Comparison of ENCODE assay signal across 14 cellular contexts in the genomic region with DNA sequence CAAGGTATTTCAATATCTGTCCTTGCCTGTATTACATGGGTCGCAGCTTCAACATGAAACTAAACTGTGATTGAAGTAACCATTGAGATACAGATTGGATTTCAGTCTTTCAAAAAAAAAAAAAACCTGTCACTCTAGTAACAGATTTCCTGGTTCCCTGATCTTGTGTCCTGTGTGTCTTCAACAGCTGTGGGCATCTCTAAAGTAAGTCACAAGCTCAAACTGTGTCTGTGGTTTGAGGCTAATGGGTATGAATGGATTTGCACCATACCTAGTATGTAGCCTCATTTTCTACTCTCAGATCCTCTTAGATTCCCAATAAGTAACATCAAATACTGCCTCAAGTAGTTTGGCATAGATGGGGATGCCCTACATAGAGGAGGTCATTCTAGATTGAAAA.
DNase-seq lines count a peak whose midpoint lies in the region; ATAC-seq and TF ChIP-seq lines count a peak whose summit lies in the region.
"Had no signal": no experiment of that assay in that cellular context is flagged by ENCODE, and none has a peak within 500 bp of the region (broad histone marks: within the 10 kb centered on the region; RNA-seq: fewer than 3 reads in every experiment).

No MANE protein-coding gene starts in this region.

- no peak for DNase-seq in CD4-positive, alpha-beta T cell
- DNase-seq in AML-193 (lab: John Stamatoyannopoulos, UW) (no peak), PC-3 (no peak), ACHN (no peak)
- no peak for DNase-seq in stimulated activated CD4-positive, alpha-beta T cell treated with anti-CD3 and anti-CD28 coated beads, Interleukin-15, amount 100 ng/mL, for 24 hours
- DNase-seq: dermis blood vessel endothelial cell, NCI-H187 treated with DMSO at 0.1 percent for 48 hours, posterior cingulate gyrus had no signal

- no peaks in the 10 kb centered on the region for H3K4me1 ChIP-seq in PC-3 (ENCODE audit: insufficient read depth, low read length)

- peaks cover 75% of the 10 kb centered on the region for H3K4me1 Mint-ChIP-seq in CD4-positive, alpha-beta T cell (ENCODE audit: low read depth)

- no TSS peak for BruUV-seq in PC-3 (replicated peaks; lab: Mats Ljungman, UMichigan)

- in situ Hi-C loops in ACHN (cut with HindIII; ENCODE audit: low pct_ligation_motif_present, low pct_unique_long_range_greater_than_20kb, low sequenced_read_pairs) = no loop called here

- H3K27me3 Mint-ChIP-seq in CD4-positive, alpha-beta T cell = no peaks in the 10 kb centered on the region
- H3K27me3 Mint-ChIP-seq: activated CD4-positive, alpha-beta T cell treated with anti-CD3 and anti-CD28 coated beads, Interleukin-2, amount 10 ng/mL, durations not matched to agents 24 days and 14 days had no signal

- H3K27me3 ChIP-seq in CD4-positive, alpha-beta T cell (ENCODE audit: control insufficient read depth, insufficient read depth, low read length) = no peaks in the 10 kb centered on the region
- H3K27me3 ChIP-seq in PC-3 (ENCODE audit: low read length) = no peaks in the 10 kb centered on the region

- no peaks in the 10 kb centered on the region for H3K36me3 Mint-ChIP-seq in CD4-positive, alpha-beta T cell (ENCODE audit: low read depth)

- H3K4me3 ChIP-seq in PC-3 (ENCODE audit: low read length) = no peak overlapping the region

- no peak overlapping the region for H3K4me2 ChIP-seq in PC-3 (ENCODE audit: low read length)

- no peaks in the 10 kb centered on the region for H3K79me2 ChIP-seq in PC-3 (ENCODE audit: low read length)

- H3K9me2 ChIP-seq in PC-3 (replicated peaks; ENCODE audit: low read length) = no peaks in the 10 kb centered on the region

- H3K27ac ChIP-seq in CD4-positive, alpha-beta T cell (ENCODE audit: low read depth, low read length) = no peak overlapping the region
- no peak overlapping the region for H3K27ac ChIP-seq in PC-3 (ENCODE audit: low read length)

- no peak overlapping the region for H3K9ac ChIP-seq in PC-3 (ENCODE audit: low read length)

- H3K9me3 Mint-ChIP-seq in CD4-positive, alpha-beta T cell = no peaks in the 10 kb centered on the region
- H3K9me3 Mint-ChIP-seq: activated CD4-positive, alpha-beta T cell treated with anti-CD3 and anti-CD28 coated beads, Interleukin-2, amount 10 ng/mL, durations not matched to agents 24 days and 14 days; activated T-helper 2 cell treated with anti-CD3 and anti-CD28 coated beads, Interferon-gamma antibody, Interleukin-2, Interleukin-4, amounts not matched to agents 10 μg/mL and 5 μg/mL and 100 μg/mL, durations not matched to agents 14 hours and 24 hours and 36 hours; T-helper 2 cell treated with Interferon-gamma antibody and Interleukin-4, amounts not matched to agents 5 μg/mL and 100 μg/mL, for 36 hours had no signal

- no peaks in the 10 kb centered on the region for H4K20me1 ChIP-seq in PC-3 (ENCODE audit: low read length)

- POLR2A ChIA-PET in CD4-positive, alpha-beta T cell (lab: Charles Lee) = no interaction called here
- POLR2A ChIA-PET in PC-3 (lab: Charles Lee; ENCODE audit: unreplicated experiment) = no interaction called here

- intact Hi-C loops in CD4-positive, alpha-beta T cell (cut with DNase I, micrococcal nuclease) = no loop called here
- intact Hi-C loops in PC-3 (cut with micrococcal nuclease) = no loop called here

- no peak for ATAC-seq in CD4-positive, alpha-beta T cell (ENCODE audit: poor library complexity)
- peak; percentile 26 for ATAC-seq in GM18870 (IDR thresholded peaks at IDR 0.05; ENCODE audit: unreplicated experiment)
- ATAC-seq in HG02588 (IDR thresholded peaks at IDR 0.05; ENCODE audit: unreplicated experiment) = peak; percentile 25
- ATAC-seq in HG03521 (IDR thresholded peaks at IDR 0.05; ENCODE audit: unreplicated experiment) = peak; percentile 19
- no peak for ATAC-seq in PC-3

- H3F3A ChIP-seq in PC-3 (ENCODE audit: low read length, unreplicated experiment) = no peaks in the 10 kb centered on the region

- H3K4me3 Mint-ChIP-seq in CD4-positive, alpha-beta T cell = peak overlapping the region; percentile 80
- H3K4me3 Mint-ChIP-seq: T-helper 2 cell treated with Interferon-gamma antibody and Interleukin-4, amounts not matched to agents 5 μg/mL and 100 μg/mL, for 36 hours had no signal

- peak overlapping the region; percentile 85 for H3K27ac Mint-ChIP-seq in CD4-positive, alpha-beta T cell

- H3K36me3 ChIP-seq in PC-3 (ENCODE audit: low read depth, low read length) = no peaks in the 10 kb centered on the region

- no peak overlapping the region for H2AFZ ChIP-seq in PC-3 (ENCODE audit: low read length)

- CTCF ChIA-PET in CD4-positive, alpha-beta T cell (lab: Charles Lee) = interaction anchor here (6.9 kb wide), 1 partner anchor 13 kb away, joined by 30 read pairs; no protein-coding TSS in a partner anchor
- CTCF ChIA-PET in PC-3 (lab: Charles Lee) = no interaction called here

- no peak for TF ChIP-seq CTCF in CD4-positive, alpha-beta T cell (IDR thresholded peaks at IDR 0.05)
- TF ChIP-seq CTCF in PC-3 (conservative IDR thresholded peaks at IDR 0.05; ENCODE audit: low read depth, low read length) = no peak

- no peaks in the 10 kb centered on the region for H3K9me3 ChIP-seq in CD4-positive, alpha-beta T cell (ENCODE audit: control insufficient read depth, low read length)
- H3K9me3 ChIP-seq in PC-3 (ENCODE audit: low read length) = no peaks in the 10 kb centered on the region

Comparison
In these comparisons a context has a peak if more than half of its experiments do, and no peak if none do; other contexts are left out.
1. ATAC-seq: peak in GM18870 (single experiment), HG02588 (single experiment) and HG03521 (single experiment); none in CD4-positive, alpha-beta T cell (single experiment) and PC-3 (single experiment).